Comparison of ENCODE assay signal across 21 cellular contexts in genomic region chr11:117856892-117857291, GRCh38. TPM values are rescaled to one million over a fixed set of nuclear protein-coding genes. Genes with fewer than 3 reads are reported as not detected.
DNase-seq lines count a peak whose midpoint lies in the region; ATAC-seq and TF ChIP-seq lines count a peak whose summit lies in the region.
"Had no signal": no experiment of that assay in that cellular context is flagged by ENCODE, and none has a peak within 500 bp of the region (broad histone marks: within the 10 kb centered on the region; RNA-seq: fewer than 3 reads in every experiment).

No MANE protein-coding gene starts in this region.

- H3K4me3 ChIP-seq in heart left ventricle (no peak overlapping the region), coronary artery (no peak overlapping the region), neuronal stem cell (ENCODE audit: low read length in 2 of 2) (no peak overlapping the region), testis (no peak overlapping the region)

- H2BK15ac ChIP-seq in neuronal stem cell (ENCODE audit: low read length): no peak overlapping the region

- no peak overlapping the region for H3K4me2 ChIP-seq in neuronal stem cell (ENCODE audit: insufficient read depth, low read length, poor library complexity, severe bottlenecking)

- no peak overlapping the region for H3K23ac ChIP-seq in neuronal stem cell (ENCODE audit: low read depth, low read length, poor library complexity)

- DNase-seq in heart left ventricle (peak in 3 of 5 donors; percentile 1 to 23 (median 10)), Right ventricle myocardium superior (no peak), coronary artery (ENCODE audit: low spot score) (peak; percentile 45), neuronal stem cell (ENCODE audit: low spot score) (no peak), testis (no peak), GM10266 (ENCODE audit: extremely low spot score) (no peak), 8988T (no peak)
- DNase-seq: Calu3; CD4-positive, CD25-positive, alpha-beta regulatory T cell; DMS79; GDM1; H7; Karpas-422; MM.1S; NCI-H1105; NCI-H1694 treated with DMSO at 0.1 percent for 48 hours had no signal

- no peak overlapping the region for H2BK5ac ChIP-seq in neuronal stem cell (ENCODE audit: low read length)

- H4K8ac ChIP-seq in neuronal stem cell (ENCODE audit: low read depth, low read length): peak overlapping the region; percentile 66

- H3K27me3 ChIP-seq in heart left ventricle (no peaks in the 10 kb centered on the region), neuronal stem cell (ENCODE audit: control insufficient read depth in 3 of 3, insufficient read depth in 3 of 3, low read depth in 1 of 3, low read length in 3 of 3) (no peaks in the 10 kb centered on the region), testis (no peaks in the 10 kb centered on the region)

- peaks cover 0 to 20% (median 11%) of the 10 kb centered on the region in 12 donors for H3K9me3 ChIP-seq in heart left ventricle
- peaks cover 10 to 17% of the 10 kb centered on the region in 2 donors for H3K9me3 ChIP-seq in neuronal stem cell (replicated peaks in 1 of 2; ENCODE audit: control insufficient read depth in 2 of 2, insufficient read depth in 1 of 2, low read depth in 1 of 2, low read length in 2 of 2)
- H3K9me3 ChIP-seq in testis: no peaks in the 10 kb centered on the region

- WGBS in heart left ventricle, 4 donors: 75 to 94% (median 87%) methylated on average over 2 of the region's 2 CpGs
- WGBS in neuronal stem cell (ENCODE audit: extremely low coverage in 2 of 2, insufficient read length in 2 of 2, insufficient replicate concordance in 1 of 2), 2 donors: no CpG with 5 or more reads among the region's 2 CpGs
- 78 to 89% methylated on average over 2 of the region's 2 CpGs for WGBS in testis, 2 donors

- H2AK5ac ChIP-seq in neuronal stem cell (ENCODE audit: low read depth, low read length): no peak overlapping the region

- no peak overlapping the region for H3K9ac ChIP-seq in neuronal stem cell (ENCODE audit: low read depth, low read length, poor library complexity)

- peak overlapping the region in 1 of 12 donors; percentile 18 for H3K27ac ChIP-seq in heart left ventricle
- H3K27ac ChIP-seq in coronary artery: no peak overlapping the region
- no peak overlapping the region for H3K27ac ChIP-seq in neuronal stem cell (replicated peaks; ENCODE audit: low read length)
- H3K27ac ChIP-seq in testis: peak overlapping the region; percentile 31 to 51

- TF ChIP-seq POLR2A in heart left ventricle (IDR thresholded peaks at IDR 0.05) (no peak), testis (IDR thresholded peaks at IDR 0.05) (no peak)

- H3K18ac ChIP-seq in neuronal stem cell (ENCODE audit: low read length): peak overlapping the region; percentile 30

- H3K4ac ChIP-seq in neuronal stem cell (ENCODE audit: low read length): no peak overlapping the region

- no peak overlapping the region for H3K14ac ChIP-seq in neuronal stem cell (ENCODE audit: low read length)

- intact Hi-C loops in heart left ventricle (cut with DNase I): no loop called here
- intact Hi-C loops in Right ventricle myocardium superior (cut with DNase I): no loop called here
- intact Hi-C loops in testis (cut with DNase I; ENCODE audit: low total_unique reads): no loop called here

- no peak for ATAC-seq in heart left ventricle
- ATAC-seq in Right ventricle myocardium superior (ENCODE audit: poor library complexity): no peak
- ATAC-seq in HG03521 (IDR thresholded peaks at IDR 0.05; ENCODE audit: unreplicated experiment): no peak
- ATAC-seq: Panc1, Right ventricle myocardium inferior had no signal

- H2AFZ ChIP-seq in neuronal stem cell (ENCODE audit: low read length): no peak overlapping the region

- H2BK120ac ChIP-seq in neuronal stem cell (ENCODE audit: low read depth, low read length): no peak overlapping the region

- H2BK12ac ChIP-seq in neuronal stem cell (ENCODE audit: low read length): no peak overlapping the region

- H3K36me3 ChIP-seq in heart left ventricle (peaks cover 0 to 3% (median 0%) of the 10 kb centered on the region in 9 donors), neuronal stem cell (replicated peaks in 1 of 2; ENCODE audit: control insufficient read depth in 2 of 2, insufficient read depth in 2 of 2, low read length in 2 of 2) (peaks cover 0 to 13% of the 10 kb centered on the region in 2 donors), testis (ENCODE audit: low read depth, missing control alignments) (no peaks in the 10 kb centered on the region)

- H3K79me1 ChIP-seq in neuronal stem cell (ENCODE audit: low read depth, low read length): peaks cover 20% of the 10 kb centered on the region

- TF ChIP-seq CTCF in heart left ventricle (IDR thresholded peaks at IDR 0.05): no peak
- TF ChIP-seq CTCF in coronary artery (IDR thresholded peaks at IDR 0.05): no peak
- no peak for TF ChIP-seq CTCF in testis (IDR thresholded peaks at IDR 0.05)
- no peak for TF ChIP-seq CTCF in GM10266 (IDR thresholded peaks at IDR 0.05; ENCODE audit: control insufficient read depth, insufficient read depth, low read depth, missing control alignments)

- H3K4me1 ChIP-seq in heart left ventricle: peaks cover 0 to 71% (median 38%) of the 10 kb centered on the region in 12 donors
- H3K4me1 ChIP-seq in neuronal stem cell (ENCODE audit: control insufficient read depth in 2 of 2, insufficient read depth in 1 of 2, low read depth in 1 of 2, low read length in 2 of 2): peaks cover 8 to 9% of the 10 kb centered on the region in 2 donors
- peaks cover 72% of the 10 kb centered on the region for H3K4me1 ChIP-seq in testis

- no peak overlapping the region for H4K91ac ChIP-seq in neuronal stem cell (ENCODE audit: low read depth, low read length, poor library complexity)

RNA-seq across cellular contexts. Expression of gene FXYD6, which starts 19.6 kb away (rescaled TPM):
- total RNA-seq in heart left ventricle: 10 to 100 TPM; 24.6 to 51.2 (median 35.0) TPM
- polyA plus RNA-seq in heart left ventricle: 10 to 100 TPM; 51.2 to 54.0 TPM
- total RNA-seq in Right ventricle myocardium superior: 34.6 TPM
- 291 TPM for polyA plus RNA-seq in neuronal stem cell (2013, experiment 1 of 2)
- 288 TPM for polyA plus RNA-seq in neuronal stem cell (2013, experiment 2 of 2)
- total RNA-seq in testis: 100 to 1,000 TPM; 191 to 439 TPM
- polyA plus RNA-seq in testis (ENCODE audit: insufficient read depth, low read depth, low replicate concordance): 186 TPM
- total RNA-seq: CD4-positive, CD25-positive, alpha-beta regulatory T cell; NCI-H460 had no signal
- polyA plus RNA-seq: CD4-positive, CD25-positive, alpha-beta regulatory T cell had no signal

RNA-seq across cellular contexts. Expression of gene FXYD2, which starts 32.3 kb away (rescaled TPM):
- total RNA-seq in heart left ventricle (1 to 10 TPM in 5 of 9 donors, under 1 TPM in 3, not detected in 1; 0.48 to 2.7 (median 1.8) TPM), Right ventricle myocardium superior (1.4 TPM), testis (1 to 10 TPM; 5.3 to 7.6 TPM)
- polyA plus RNA-seq in heart left ventricle (1 to 10 TPM in 1 of 2 donors, under 1 TPM in 1; 0.53 to 1.8 TPM), testis (ENCODE audit: insufficient read depth, low read depth, low replicate concordance) (8.3 TPM)
- 4.1 TPM for polyA plus RNA-seq in neuronal stem cell (2013, experiment 1 of 2)
- polyA plus RNA-seq in neuronal stem cell (2013, experiment 2 of 2): 3.3 TPM
- total RNA-seq: A673, NCI-H460 had no signal

RNA-seq across cellular contexts. Expression of gene DSCAML1, which starts 59.9 kb away (rescaled TPM):
- total RNA-seq in heart left ventricle (1 to 10 TPM in 3 of 9 donors, under 1 TPM in 6; 0.05 to 1.7 (median 0.81) TPM), Right ventricle myocardium superior (0.83 TPM), testis (1 to 10 TPM; 3.0 to 6.1 TPM)
- polyA plus RNA-seq in heart left ventricle (under 1 TPM; 0.11 to 0.76 TPM), testis (ENCODE audit: insufficient read depth, low read depth, low replicate concordance) (1.6 TPM)
- 0.47 TPM for polyA plus RNA-seq in neuronal stem cell (2013, experiment 1 of 2)
- polyA plus RNA-seq in neuronal stem cell (2013, experiment 2 of 2): 0.50 TPM
- total RNA-seq: A673, NCI-H460 had no signal

Comparison
In these comparisons a context has a peak if more than half of its experiments do, and no peak if none do; other contexts are left out.
1. DNase-seq: peak in heart left ventricle (3 of 5) and coronary artery (single experiment); none in Right ventricle myocardium superior (single experiment), neuronal stem cell (single experiment), testis (single experiment), GM10266 (single experiment) and 8988T (single experiment).
2. H3K27ac ChIP-seq: peak in testis (2 of 2); none in coronary artery (0 of 2) and neuronal stem cell (single experiment).